Comparison of ENCODE assay signal across 11 cellular contexts in the genomic region with DNA sequence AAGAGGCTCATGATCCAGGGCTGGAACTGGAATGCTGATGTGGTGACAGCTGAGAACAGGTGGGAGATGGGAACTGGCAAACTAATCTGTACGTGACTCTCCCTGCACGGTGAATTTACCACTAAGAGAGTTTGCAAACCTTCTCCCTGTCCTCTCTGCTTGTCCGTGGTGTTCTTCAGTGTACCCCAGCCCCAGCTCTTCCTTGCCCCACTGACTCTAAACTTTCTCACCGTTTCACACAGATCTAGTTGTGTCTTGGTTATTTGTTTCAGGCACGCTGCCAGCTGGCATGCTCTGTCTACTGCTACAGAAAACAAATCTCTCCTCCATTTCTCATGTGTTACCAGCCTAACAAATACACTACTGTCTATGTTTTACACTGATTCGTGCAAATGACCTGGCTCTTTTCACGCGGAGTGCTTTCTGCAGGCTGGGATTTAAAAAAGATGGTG.
DNase-seq lines count a peak whose midpoint lies in the region; ATAC-seq and TF ChIP-seq lines count a peak whose summit lies in the region.
"Had no signal": no experiment of that assay in that cellular context is flagged by ENCODE, and none has a peak within 500 bp of the region (broad histone marks: within the 10 kb centered on the region; RNA-seq: fewer than 3 reads in every experiment).

No MANE protein-coding gene starts in this region.

- no peaks in the 10 kb centered on the region for H3K36me3 ChIP-seq in brain microvascular endothelial cell (replicated peaks)

- no peaks in the 10 kb centered on the region for H3K27me3 ChIP-seq in brain microvascular endothelial cell (replicated peaks)
- no peaks in the 10 kb centered on the region for H3K27me3 ChIP-seq in right cardiac atrium (ENCODE audit: control insufficient read depth, insufficient read depth)

- H3K36me3 Mint-ChIP-seq in glutamatergic neuron (ENCODE audit: unreplicated experiment): no peaks in the 10 kb centered on the region
- H3K36me3 Mint-ChIP-seq: activated naive CD8-positive, alpha-beta T cell treated with anti-CD3 and anti-CD28 coated beads, Interleukin-2, amount 10 ng/mL, durations not matched to agents 7 days and 5 days had no signal

- H3K27ac Mint-ChIP-seq in glutamatergic neuron (ENCODE audit: unreplicated experiment): no peak overlapping the region
- H3K27ac Mint-ChIP-seq: activated naive CD8-positive, alpha-beta T cell treated with anti-CD3 and anti-CD28 coated beads, Interleukin-2, amount 10 ng/mL, durations not matched to agents 7 days and 5 days had no signal

- H3K4me3 ChIP-seq in brain microvascular endothelial cell (ENCODE audit: low read depth, low read length) (no peak overlapping the region), right cardiac atrium (ENCODE audit: low read length) (no peak overlapping the region)

- no peaks in the 10 kb centered on the region for H3K4me1 Mint-ChIP-seq in glutamatergic neuron (ENCODE audit: low read depth, unreplicated experiment)
- H3K4me1 Mint-ChIP-seq: activated naive CD8-positive, alpha-beta T cell treated with anti-CD3 and anti-CD28 coated beads, Interleukin-2, amount 10 ng/mL, durations not matched to agents 7 days and 5 days had no signal

- ATAC-seq in right cardiac atrium (no peak), sciatic nerve (peak; percentile 83), GM18870 (IDR thresholded peaks at IDR 0.05; ENCODE audit: unreplicated experiment) (no peak)

- H3K4me3 Mint-ChIP-seq in glutamatergic neuron (ENCODE audit: unreplicated experiment): no peak overlapping the region
- H3K4me3 Mint-ChIP-seq: activated naive CD8-positive, alpha-beta T cell treated with anti-CD3 and anti-CD28 coated beads, Interleukin-2, amount 10 ng/mL, durations not matched to agents 7 days and 5 days had no signal

- in situ Hi-C loops in brain microvascular endothelial cell (cut with HindIII; ENCODE audit: low pct_ligation_motif_present, low sequenced_read_pairs): no loop called here

- H3K4me1 ChIP-seq in right cardiac atrium (ENCODE audit: control insufficient read depth, insufficient read depth, low read length): no peaks in the 10 kb centered on the region

- H3K27me3 Mint-ChIP-seq in glutamatergic neuron (ENCODE audit: unreplicated experiment): peaks cover 2% of the 10 kb centered on the region
- H3K27me3 Mint-ChIP-seq: activated naive CD8-positive, alpha-beta T cell treated with anti-CD3 and anti-CD28 coated beads, Interleukin-2, amount 10 ng/mL, durations not matched to agents 7 days and 5 days had no signal

- 42% methylated on average over 8 of the region's 8 CpGs for WGBS in right cardiac atrium

- TF ChIP-seq CTCF in brain microvascular endothelial cell (IDR thresholded peaks at IDR 0.05; ENCODE audit: low read depth, low read length, missing control alignments) (no peak), glutamatergic neuron (IDR thresholded peaks at IDR 0.05; ENCODE audit: partially characterized antibody, unreplicated experiment) (no peak)

- H3K9me3 Mint-ChIP-seq in glutamatergic neuron (ENCODE audit: unreplicated experiment): no peaks in the 10 kb centered on the region
- H3K9me3 Mint-ChIP-seq: activated naive CD8-positive, alpha-beta T cell treated with anti-CD3 and anti-CD28 coated beads, Interleukin-2, amount 10 ng/mL, durations not matched to agents 7 days and 5 days had no signal

- DNase-seq in NCI-H1048 (lab: John Stamatoyannopoulos, UW) (peak; percentile 28), brain microvascular endothelial cell (peak; percentile 19), right cardiac atrium (peak; percentile 47 to 58 (median 55)), sciatic nerve (ENCODE audit: low spot score) (peak; percentile 68), glutamatergic neuron (no peak), COLO668 (lab: John Stamatoyannopoulos, UW; ENCODE audit: unreplicated experiment) (no peak), MV-4-11 (lab: John Stamatoyannopoulos, UW) (no peak)
- DNase-seq: activated naive CD8-positive, alpha-beta T cell treated with anti-CD3 and anti-CD28 coated beads, Interleukin-2, amount 10 ng/mL, durations not matched to agents 7 days and 5 days; H7; NCI-H1417 treated with DMSO at 0.1 percent for 48 hours had no signal

- H3K27ac ChIP-seq in brain microvascular endothelial cell: no peak overlapping the region
- no peak overlapping the region for H3K27ac ChIP-seq in right cardiac atrium (ENCODE audit: low read length)

- no peaks in the 10 kb centered on the region for H3K9me3 ChIP-seq in right cardiac atrium (ENCODE audit: control insufficient read depth, low read length)

- intact Hi-C loops in right cardiac atrium (cut with DNase I) (no loop called here), sciatic nerve (cut with DNase I) (no loop called here)

Comparison
In these comparisons a context has a peak if more than half of its experiments do, and no peak if none do; other contexts are left out.
1. DNase-seq: peak in NCI-H1048 (single experiment), brain microvascular endothelial cell (single experiment), right cardiac atrium (3 of 3) and sciatic nerve (single experiment); none in glutamatergic neuron (single experiment), COLO668 (single experiment) and MV-4-11 (single experiment).